Comparison of ENCODE assay signal across 32 cellular contexts in the genomic region with DNA sequence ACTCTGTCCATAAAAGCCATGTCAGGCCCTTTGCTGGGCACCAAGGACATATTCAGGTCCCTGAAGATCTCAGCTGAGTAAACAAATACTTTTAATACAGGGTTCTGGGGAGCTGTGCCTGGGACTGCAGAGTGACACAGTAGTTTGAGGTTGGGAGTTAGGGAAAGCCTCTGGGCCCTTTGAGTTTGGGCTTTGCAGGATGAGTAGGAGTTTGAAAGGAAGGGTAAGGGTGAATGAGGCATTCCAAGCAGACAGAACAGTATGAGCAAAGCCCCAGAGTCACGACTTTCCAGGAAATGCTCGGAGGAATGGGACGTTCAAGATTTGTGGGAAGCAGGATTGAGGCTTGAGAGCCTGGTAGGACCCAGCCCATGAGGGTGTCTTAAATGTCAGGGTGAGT. TPM values are rescaled to one million over a fixed set of nuclear protein-coding genes. Genes with fewer than 3 reads are reported as not detected.
"Had no signal": no experiment of that assay in that cellular context is flagged by ENCODE, and none has a peak within 500 bp of the region (broad histone marks: within the 10 kb centered on the region; RNA-seq: fewer than 3 reads in every experiment).

No MANE protein-coding gene starts in this region.

- H3K27ac Mint-ChIP-seq: activated CD4-positive, alpha-beta T cell treated with anti-CD3 and anti-CD28 coated beads, Interleukin-2, amount 10 ng/mL, durations not matched to agents 7 days and 5 days; activated CD8-positive, alpha-beta memory T cell treated with anti-CD3 and anti-CD28 coated beads, Interleukin-2, amount 10 ng/mL, durations not matched to agents 7 days and 5 days; activated CD8-positive, alpha-beta T cell treated with anti-CD3 and anti-CD28 coated beads for 36 hours; activated naive CD4-positive, alpha-beta T cell treated with anti-CD3 and anti-CD28 coated beads, Interleukin-2, amount 50 U/mL, for 72 hours; endodermal cell; natural killer cell treated with Interleukin-12 subunit alpha and Interleukin-12 subunit beta and Interleukin-15 and Interleukin-18, amount 100 ng/mL, for 72 hours; stimulated activated naive B cell treated with anti-CD40 and anti-IgM and Interleukin-4, amounts not matched to agents 10 μg/mL and 1 μg/mL and 100 μg/mL, for 72 hours; T-helper 17 cell; WTC11 had no signal

- H3K4me1 Mint-ChIP-seq: activated CD4-positive, alpha-beta T cell treated with anti-CD3 and anti-CD28 coated beads, Interleukin-2, amount 10 ng/mL, durations not matched to agents 7 days and 5 days; activated CD8-positive, alpha-beta memory T cell treated with anti-CD3 and anti-CD28 coated beads, Interleukin-2, amount 10 ng/mL, durations not matched to agents 7 days and 5 days had no signal

- DNase-seq: activated CD4-positive, alpha-beta T cell treated with anti-CD3 and anti-CD28 coated beads for 1 hour; activated CD4-positive, alpha-beta T cell treated with anti-CD3 and anti-CD28 coated beads, Interleukin-2, amount 10 ng/mL, durations not matched to agents 7 days and 5 days; activated CD8-positive, alpha-beta memory T cell treated with anti-CD3 and anti-CD28 coated beads, Interleukin-2, amount 10 ng/mL, durations not matched to agents 7 days and 5 days; activated CD8-positive, alpha-beta T cell treated with anti-CD3 and anti-CD28 coated beads for 36 hours; activated naive CD4-positive, alpha-beta T cell; activated T-cell treated with anti-CD3 and anti-CD28 coated beads, Interleukin-2, amount 50 U/mL, for 48 hours; aorta; endodermal cell; foreskin keratinocyte; lower lobe of right lung; mesendoderm; mucosa of descending colon; psoas muscle; sigmoid colon; small intestine; stimulated activated CD4-positive, alpha-beta T cell treated with anti-CD3 and anti-CD28 coated beads, Interleukin-1b, Interleukin-23, amount 100 ng/mL, for 48 hours; stimulated activated CD4-positive, alpha-beta T cell treated with anti-CD3 and anti-CD28 coated beads, Interleukin-4, amount 100 ng/mL, for 4 hours; stimulated activated CD8-positive, alpha-beta memory T cell treated with anti-CD3 and anti-CD28 coated beads, Interleukin-4, amount 100 ng/mL, for 48 hours; stimulated activated naive B cell treated with anti-CD40 and anti-IgM and Interleukin-4, amounts not matched to agents 10 μg/mL and 1 μg/mL and 100 μg/mL, for 72 hours; T-helper 17 cell; T1000; testis; transverse colon had no signal

- H3K79me2 ChIP-seq: parathyroid adenoma had no signal

- H3K9ac ChIP-seq: parathyroid adenoma had no signal

- H3K27ac ChIP-seq: cardiac muscle cell, esophagus muscularis mucosa, foreskin keratinocyte, left lung, lower lobe of right lung, parathyroid adenoma, psoas muscle, sigmoid colon, testis, transverse colon had no signal

- H3K9me3 ChIP-seq: esophagus muscularis mucosa, left lung, lower lobe of right lung, mucosa of descending colon, psoas muscle, sigmoid colon, testis, transverse colon had no signal

- H3K36me3 ChIP-seq: cardiac muscle cell, esophagus muscularis mucosa, left lung, lower lobe of right lung, sigmoid colon, transverse colon had no signal

- H2AFZ ChIP-seq: parathyroid adenoma had no signal

- H3K36me3 Mint-ChIP-seq: activated CD8-positive, alpha-beta memory T cell treated with anti-CD3 and anti-CD28 coated beads, Interleukin-2, amount 10 ng/mL, durations not matched to agents 7 days and 5 days; activated naive CD4-positive, alpha-beta T cell treated with anti-CD3 and anti-CD28 coated beads, Interleukin-2, amount 50 U/mL, for 72 hours; brain; natural killer cell treated with Interleukin-12 subunit alpha and Interleukin-12 subunit beta and Interleukin-15 and Interleukin-18, amount 100 ng/mL, for 72 hours; WTC11 had no signal

- H3K4me3 ChIP-seq: cardiac muscle cell, esophagus muscularis mucosa, left lung, lower lobe of right lung, mucosa of descending colon, psoas muscle, sigmoid colon, testis, transverse colon had no signal

- H3K27me3 ChIP-seq: cardiac muscle cell, testis had no signal

- FAIRE-seq: small intestine had no signal

- H3K4me1 ChIP-seq: foreskin keratinocyte, left lung, lower lobe of right lung, parathyroid adenoma, psoas muscle, testis had no signal

- ATAC-seq: activated CD8-positive, alpha-beta memory T cell treated with anti-CD3 and anti-CD28 coated beads, Interleukin-2, amount 10 ng/mL, durations not matched to agents 7 days and 5 days; activated CD8-positive, alpha-beta T cell treated with anti-CD3 and anti-CD28 coated beads for 36 hours; activated naive CD4-positive, alpha-beta T cell treated with anti-CD3 and anti-CD28 coated beads, Interleukin-2, amount 50 U/mL, for 72 hours; foreskin keratinocyte; left lung; lower lobe of right lung; mucosa of descending colon; natural killer cell treated with Interleukin-12 subunit alpha and Interleukin-12 subunit beta and Interleukin-15 and Interleukin-18, amount 100 ng/mL, for 72 hours; psoas muscle; stimulated activated naive B cell treated with anti-CD40 and anti-IgM and Interleukin-4, amounts not matched to agents 10 μg/mL and 1 μg/mL and 100 μg/mL, for 72 hours; T-helper 17 cell; WTC11 had no signal

- H3K4me3 Mint-ChIP-seq: activated CD4-positive, alpha-beta T cell treated with anti-CD3 and anti-CD28 coated beads, Interleukin-2, amount 10 ng/mL, durations not matched to agents 7 days and 5 days; activated CD8-positive, alpha-beta memory T cell treated with anti-CD3 and anti-CD28 coated beads, Interleukin-2, amount 10 ng/mL, durations not matched to agents 7 days and 5 days; activated CD8-positive, alpha-beta T cell treated with anti-CD3 and anti-CD28 coated beads for 36 hours; brain; endodermal cell; natural killer cell treated with Interleukin-12 subunit alpha and Interleukin-12 subunit beta and Interleukin-15 and Interleukin-18, amount 100 ng/mL, for 72 hours; stimulated activated naive B cell treated with anti-CD40 and anti-IgM and Interleukin-4, amounts not matched to agents 10 μg/mL and 1 μg/mL and 100 μg/mL, for 72 hours; T-helper 17 cell; WTC11 had no signal

- H3K9me3 Mint-ChIP-seq: activated CD4-positive, alpha-beta T cell treated with anti-CD3 and anti-CD28 coated beads, Interleukin-2, amount 10 ng/mL, durations not matched to agents 7 days and 5 days; activated CD8-positive, alpha-beta T cell treated with anti-CD3 and anti-CD28 coated beads for 36 hours; activated naive CD4-positive, alpha-beta T cell treated with anti-CD3 and anti-CD28 coated beads, Interleukin-2, amount 50 U/mL, for 72 hours; brain; endodermal cell; natural killer cell treated with Interleukin-12 subunit alpha and Interleukin-12 subunit beta and Interleukin-15 and Interleukin-18, amount 100 ng/mL, for 72 hours; stimulated activated naive B cell treated with anti-CD40 and anti-IgM and Interleukin-4, amounts not matched to agents 10 μg/mL and 1 μg/mL and 100 μg/mL, for 72 hours; WTC11 had no signal

RNA-seq across cellular contexts. Expression of a gene that starts 13.3 kb away (rescaled TPM):
- total RNA-seq: activated CD4-positive, alpha-beta T cell treated with anti-CD3 and anti-CD28 coated beads, Interleukin-2, amount 10 ng/mL, durations not matched to agents 7 days and 5 days; activated CD8-positive, alpha-beta memory T cell treated with anti-CD3 and anti-CD28 coated beads, Interleukin-2, amount 10 ng/mL, durations not matched to agents 7 days and 5 days; foreskin keratinocyte; lower lobe of right lung; myocyte; natural killer cell treated with Interleukin-12 subunit alpha and Interleukin-12 subunit beta and Interleukin-15 and Interleukin-18, amount 100 ng/mL, for 72 hours; T-helper 17 cell had no signal
- polyA plus RNA-seq: foreskin keratinocyte had no signal
